8 cellular contexts compared by ENCODE assay signal in genomic region chr6:55617272-55617671, GRCh38. TPM values are rescaled to one million over a fixed set of nuclear protein-coding genes. Genes with fewer than 3 reads are reported as not detected.
A peak's percentile ranks its signal among the peaks of the same experiment; 100 is the strongest.
DNase-seq lines count a peak whose midpoint lies in the region; ATAC-seq and TF ChIP-seq lines count a peak whose summit lies in the region.

No MANE protein-coding gene starts in this region.

- ATAC-seq in HG03039 (IDR thresholded peaks at IDR 0.05; ENCODE audit: unreplicated experiment), result peak; percentile 77

- H3K4me3 Mint-ChIP-seq in activated naive CD4-positive, alpha-beta T cell treated with anti-CD3 and anti-CD28 coated beads for 36 hours, result no peak overlapping the region
- H3K4me3 Mint-ChIP-seq in activated T-helper 2 cell treated with anti-CD3 and anti-CD28 coated beads, Interferon-gamma antibody, Interleukin-2, Interleukin-4, amounts not matched to agents 10 μg/mL and 5 μg/mL and 100 μg/mL, durations not matched to agents 14 hours and 24 hours and 36 hours (ENCODE audit: low read depth), result no peak overlapping the region

- no peak overlapping the region for H3K27ac ChIP-seq in tibial nerve

- peaks cover 0 to 14% (median 0%) of the 10 kb centered on the region in 4 donors for H3K9me3 ChIP-seq in tibial nerve

- H3K27ac Mint-ChIP-seq in activated naive CD4-positive, alpha-beta T cell treated with anti-CD3 and anti-CD28 coated beads for 36 hours, result no peak overlapping the region
- H3K27ac Mint-ChIP-seq in activated T-helper 2 cell treated with anti-CD3 and anti-CD28 coated beads, Interferon-gamma antibody, Interleukin-2, Interleukin-4, amounts not matched to agents 10 μg/mL and 5 μg/mL and 100 μg/mL, durations not matched to agents 14 hours and 24 hours and 36 hours, result no peak overlapping the region

- intact Hi-C loops in activated naive CD4-positive, alpha-beta T cell treated with anti-CD3 and anti-CD28 coated beads for 36 hours (cut with micrococcal nuclease), result loop anchor here (2.0 kb wide), 1 partner anchor 270 kb away; no protein-coding TSS in a partner anchor
- intact Hi-C loops in activated T-helper 2 cell treated with anti-CD3 and anti-CD28 coated beads, Interferon-gamma antibody, Interleukin-2, Interleukin-4, amounts not matched to agents 10 μg/mL and 5 μg/mL and 100 μg/mL, durations not matched to agents 14 hours and 24 hours and 36 hours (cut with micrococcal nuclease), result loop anchor here (5.0 kb wide), 1 partner anchor 270 kb away; no protein-coding TSS in a partner anchor

- H3K27me3 ChIP-seq in tibial nerve, result no peaks in the 10 kb centered on the region

- TF ChIP-seq CTCF in fibroblast of the aortic adventitia (IDR thresholded peaks at IDR 0.05; ENCODE audit: insufficient read depth, low read length), result peak; percentile 59
- TF ChIP-seq CTCF in tibial nerve (IDR thresholded peaks at IDR 0.05), result no peak

- no peak for TF ChIP-seq EP300 in tibial nerve (IDR thresholded peaks at IDR 0.05)

- TF ChIP-seq POLR2A in tibial nerve (IDR thresholded peaks at IDR 0.05), result no peak

- CTCF ChIA-PET in activated naive CD4-positive, alpha-beta T cell treated with anti-CD3 and anti-CD28 coated beads for 36 hours (lab: Charles Lee), result interaction anchor here (0.8 kb wide), 1 partner anchor 19 kb away, joined by 3 read pairs; no protein-coding TSS in a partner anchor

- H3K4me3 ChIP-seq in fibroblast of the aortic adventitia (ENCODE audit: low read depth, low read length) (no peak overlapping the region), tibial nerve (no peak overlapping the region)

- no peaks in the 10 kb centered on the region for H3K4me1 ChIP-seq in tibial nerve

- peaks cover 23% of the 10 kb centered on the region for H3K9me3 Mint-ChIP-seq in activated naive CD4-positive, alpha-beta T cell treated with anti-CD3 and anti-CD28 coated beads for 36 hours
- peaks cover 18% of the 10 kb centered on the region for H3K9me3 Mint-ChIP-seq in activated T-helper 2 cell treated with anti-CD3 and anti-CD28 coated beads, Interferon-gamma antibody, Interleukin-2, Interleukin-4, amounts not matched to agents 10 μg/mL and 5 μg/mL and 100 μg/mL, durations not matched to agents 14 hours and 24 hours and 36 hours

- H3K36me3 ChIP-seq in tibial nerve, result no peaks in the 10 kb centered on the region

- WGBS in tibial nerve, 2 donors, result 89 to 95% methylated on average over 5 of the region's 5 CpGs

- DNase-seq in activated naive CD4-positive, alpha-beta T cell treated with anti-CD3 and anti-CD28 coated beads for 36 hours, result peak; percentile 12
- no peak for DNase-seq in activated naive CD4-positive, alpha-beta T cell treated with Interleukin-2 at 50 U/mL for 16 hours
- DNase-seq in OCI-M1 (lab: John Stamatoyannopoulos, UW) (peak; percentile 74), fibroblast of the aortic adventitia (ENCODE audit: low read depth) (peak; percentile 65), globus pallidus (ENCODE audit: low spot score) (no peak), tibial nerve (ENCODE audit: low spot score in 2 of 2) (no peak)
- DNase-seq in activated T-helper 2 cell treated with anti-CD3 and anti-CD28 coated beads, Interferon-gamma antibody, Interleukin-2, Interleukin-4, amounts not matched to agents 10 μg/mL and 5 μg/mL and 100 μg/mL, durations not matched to agents 14 hours and 24 hours and 36 hours (ENCODE audit: low spot score), result no peak

- H3K36me3 Mint-ChIP-seq in activated naive CD4-positive, alpha-beta T cell treated with anti-CD3 and anti-CD28 coated beads for 36 hours (ENCODE audit: low read depth), result no peaks in the 10 kb centered on the region
- no peaks in the 10 kb centered on the region for H3K36me3 Mint-ChIP-seq in activated T-helper 2 cell treated with anti-CD3 and anti-CD28 coated beads, Interferon-gamma antibody, Interleukin-2, Interleukin-4, amounts not matched to agents 10 μg/mL and 5 μg/mL and 100 μg/mL, durations not matched to agents 14 hours and 24 hours and 36 hours (ENCODE audit: low read depth)

- H3K27me3 Mint-ChIP-seq in activated naive CD4-positive, alpha-beta T cell treated with anti-CD3 and anti-CD28 coated beads for 36 hours (ENCODE audit: low read depth), result no peaks in the 10 kb centered on the region
- H3K27me3 Mint-ChIP-seq in activated T-helper 2 cell treated with anti-CD3 and anti-CD28 coated beads, Interferon-gamma antibody, Interleukin-2, Interleukin-4, amounts not matched to agents 10 μg/mL and 5 μg/mL and 100 μg/mL, durations not matched to agents 14 hours and 24 hours and 36 hours (ENCODE audit: low read depth), result no peaks in the 10 kb centered on the region

- H3K4me1 Mint-ChIP-seq in activated naive CD4-positive, alpha-beta T cell treated with anti-CD3 and anti-CD28 coated beads for 36 hours (ENCODE audit: low read depth), result no peaks in the 10 kb centered on the region
- no peaks in the 10 kb centered on the region for H3K4me1 Mint-ChIP-seq in activated T-helper 2 cell treated with anti-CD3 and anti-CD28 coated beads, Interferon-gamma antibody, Interleukin-2, Interleukin-4, amounts not matched to agents 10 μg/mL and 5 μg/mL and 100 μg/mL, durations not matched to agents 14 hours and 24 hours and 36 hours (ENCODE audit: low read depth)

RNA-seq across cellular contexts. Expression of gene HMGCLL1, which starts 38.3 kb away (rescaled TPM):
- total RNA-seq in activated naive CD4-positive, alpha-beta T cell treated with anti-CD3 and anti-CD28 coated beads for 36 hours, result not detected
- not detected in 2 replicates for total RNA-seq in fibroblast of the aortic adventitia (ENCODE audit: low replicate concordance)
- total RNA-seq in tibial nerve, result 10 to 100 TPM in 1 of 4 donors, 1 to 10 TPM in 3; 1.7 to 10.8 (median 2.1) TPM
- total RNA-seq in activated T-helper 2 cell treated with anti-CD3 and anti-CD28 coated beads, Interferon-gamma antibody, Interleukin-2, Interleukin-4, amounts not matched to agents 10 μg/mL and 5 μg/mL and 100 μg/mL, durations not matched to agents 14 hours and 24 hours and 36 hours, result not detected in 2 replicates

Comparison
In these comparisons a context has a peak if more than half of its experiments do, and no peak if none do; other contexts are left out.
1. DNase-seq: peak in activated naive CD4-positive, alpha-beta T cell treated with anti-CD3 and anti-CD28 coated beads for 36 hours (single experiment), OCI-M1 (single experiment) and fibroblast of the aortic adventitia (single experiment); none in activated naive CD4-positive, alpha-beta T cell treated with Interleukin-2 at 50 U/mL for 16 hours (single experiment), globus pallidus (single experiment), tibial nerve (0 of 2) and activated T-helper 2 cell treated with anti-CD3 and anti-CD28 coated beads, Interferon-gamma antibody, Interleukin-2, Interleukin-4, amounts not matched to agents 10 μg/mL and 5 μg/mL and 100 μg/mL, durations not matched to agents 14 hours and 24 hours and 36 hours (single experiment).